27 cellular contexts compared by ENCODE assay signal in genomic region chr2:237012021-237012420, GRCh38.
DNase-seq lines count a peak whose midpoint lies in the region; ATAC-seq, FAIRE-seq and TF ChIP-seq lines count a peak whose summit lies in the region.
"Had no signal": no experiment of that assay in that cellular context is flagged by ENCODE, and none has a peak within 500 bp of the region (broad histone marks: within the 10 kb centered on the region; RNA-seq: fewer than 3 reads in every experiment).

No MANE protein-coding gene starts in this region.

- no peak overlapping the region for H3K27ac Mint-ChIP-seq in astrocyte (ENCODE audit: unreplicated experiment)
- no peak overlapping the region for H3K27ac Mint-ChIP-seq in endodermal cell
- peak overlapping the region; percentile 41 for H3K27ac Mint-ChIP-seq in progenitor cell of endocrine pancreas
- H3K27ac Mint-ChIP-seq: CD4-positive, alpha-beta T cell; IgD-negative memory B cell had no signal

- H3K36me3 Mint-ChIP-seq in astrocyte (ENCODE audit: low read depth, unreplicated experiment) (no peaks in the 10 kb centered on the region), endodermal cell (ENCODE audit: low read depth) (no peaks in the 10 kb centered on the region), progenitor cell of endocrine pancreas (ENCODE audit: insufficient read depth) (peaks cover 3% of the 10 kb centered on the region)
- H3K36me3 Mint-ChIP-seq: IgD-negative memory B cell had no signal

- H3K27me3 ChIP-seq in astrocyte (ENCODE audit: insufficient read depth, low read length) (peaks cover 6% of the 10 kb centered on the region), endodermal cell (ENCODE audit: control insufficient read depth, insufficient read depth, low read length, poor library complexity, severe bottlenecking) (no peaks in the 10 kb centered on the region)
- H3K27me3 ChIP-seq: BLaER1 treated with 17β-estradiol and CSF1 and Interleukin-3, amounts not matched to agents 10 nM and 100 nM; SJSA1 had no signal

- H3K4me3 Mint-ChIP-seq in astrocyte (ENCODE audit: unreplicated experiment), result no peak overlapping the region
- H3K4me3 Mint-ChIP-seq in endodermal cell, result no peak overlapping the region
- no peak overlapping the region for H3K4me3 Mint-ChIP-seq in progenitor cell of endocrine pancreas (ENCODE audit: low read depth)
- H3K4me3 Mint-ChIP-seq: CD4-positive, alpha-beta T cell; IgD-negative memory B cell had no signal

- no peaks in the 10 kb centered on the region for H3K79me2 ChIP-seq in astrocyte (ENCODE audit: insufficient read depth, low read length)

- TF ChIP-seq CTCF in astrocyte (IDR thresholded peaks at IDR 0.05; ENCODE audit: insufficient read depth, low read depth, low read length) (no peak), endodermal cell (conservative IDR thresholded peaks at IDR 0.05) (no peak), progenitor cell of endocrine pancreas (IDR thresholded peaks at IDR 0.05; ENCODE audit: unreplicated experiment) (no peak)

- H3K4me2 ChIP-seq in astrocyte (ENCODE audit: low read length), result peak overlapping the region; percentile 0
- H3K4me2 ChIP-seq: A549; BLaER1 treated with 17β-estradiol and CSF1 and Interleukin-3, amounts not matched to agents 10 nM and 100 nM; KMS-11; PC-9 had no signal

- intact Hi-C loops in sciatic nerve (cut with DNase I), result no loop called here

- H3K4me3 ChIP-seq in astrocyte (ENCODE audit: insufficient read depth, low read depth, low read length), result no peak overlapping the region
- no peak overlapping the region for H3K4me3 ChIP-seq in endodermal cell (ENCODE audit: low read length)
- H3K4me3 ChIP-seq: A549; BLaER1 treated with 17β-estradiol and CSF1 and Interleukin-3, amounts not matched to agents 10 nM and 100 nM; GM12878; PC-9; SJSA1 had no signal

- H3K36me3 ChIP-seq in astrocyte (ENCODE audit: insufficient read depth, low read length) (no peaks in the 10 kb centered on the region), endodermal cell (ENCODE audit: control insufficient read depth, insufficient read depth, low read length) (no peaks in the 10 kb centered on the region)
- H3K36me3 ChIP-seq: BLaER1 treated with 17β-estradiol and CSF1 and Interleukin-3, amounts not matched to agents 10 nM and 100 nM; SJSA1 had no signal

- ATAC-seq in sciatic nerve (no peak), GM18502 (IDR thresholded peaks at IDR 0.05; ENCODE audit: poor library complexity, unreplicated experiment) (no peak), GM21423 (IDR thresholded peaks at IDR 0.05; ENCODE audit: unreplicated experiment) (no peak)
- ATAC-seq: A549, GM12878 had no signal

- no peak for FAIRE-seq in astrocyte (lab: Jason Lieb, UNC)
- FAIRE-seq: A549, GM12878, GM19239, H1 had no signal

- H3K9me3 ChIP-seq in astrocyte (ENCODE audit: insufficient read depth, low read depth, low read length) (peaks cover 6% of the 10 kb centered on the region), endodermal cell (ENCODE audit: control insufficient read depth, low read length) (peaks cover 23% of the 10 kb centered on the region)
- H3K9me3 ChIP-seq: A549, SJSA1 had no signal

- peaks cover 11% of the 10 kb centered on the region for H3K9me3 Mint-ChIP-seq in astrocyte (ENCODE audit: unreplicated experiment)
- H3K9me3 Mint-ChIP-seq in endodermal cell, result peaks cover 15% of the 10 kb centered on the region
- peaks cover 4% of the 10 kb centered on the region for H3K9me3 Mint-ChIP-seq in progenitor cell of endocrine pancreas (ENCODE audit: low read depth)
- H3K9me3 Mint-ChIP-seq: IgD-negative memory B cell had no signal

- H3K27me3 Mint-ChIP-seq in astrocyte (ENCODE audit: low read depth, unreplicated experiment) (peaks cover 12% of the 10 kb centered on the region), endodermal cell (ENCODE audit: insufficient read depth) (no peaks in the 10 kb centered on the region), progenitor cell of endocrine pancreas (peaks cover 5% of the 10 kb centered on the region)

- no peaks in the 10 kb centered on the region for H3K4me1 Mint-ChIP-seq in astrocyte (ENCODE audit: low read depth, unreplicated experiment)
- peaks cover 24% of the 10 kb centered on the region for H3K4me1 Mint-ChIP-seq in endodermal cell
- H3K4me1 Mint-ChIP-seq in progenitor cell of endocrine pancreas (ENCODE audit: low read depth), result peaks cover 36% of the 10 kb centered on the region
- H3K4me1 Mint-ChIP-seq: IgD-negative memory B cell had no signal

- H3K4me1 ChIP-seq in astrocyte (ENCODE audit: insufficient read depth, low read length) (peaks cover 7% of the 10 kb centered on the region), endodermal cell (ENCODE audit: control insufficient read depth, insufficient read depth, low read length) (peaks cover 3% of the 10 kb centered on the region)
- H3K4me1 ChIP-seq: A549; BLaER1 treated with 17β-estradiol and CSF1 and Interleukin-3, amounts not matched to agents 10 nM and 100 nM; SJSA1 had no signal

- no peaks in the 10 kb centered on the region for H4K20me1 ChIP-seq in astrocyte (ENCODE audit: insufficient read depth, low read length)
- H4K20me1 ChIP-seq: BLaER1 treated with 17β-estradiol and CSF1 and Interleukin-3, amounts not matched to agents 10 nM and 100 nM had no signal

- WGBS in endodermal cell (ENCODE audit: insufficient coverage in 1 of 2, insufficient read length in 1 of 2), 2 experiments, result 59 to 83% methylated on average over 4 to 8 of the region's 8 CpGs

- H3K27ac ChIP-seq in astrocyte (ENCODE audit: low read depth, low read length) (no peak overlapping the region), endodermal cell (ENCODE audit: low read depth, low read length) (peak overlapping the region; percentile 40)
- H3K27ac ChIP-seq: A549; BLaER1 treated with 17β-estradiol and CSF1 and Interleukin-3, amounts not matched to agents 10 nM and 100 nM; HL-60; KMS-11; PC-9; SJSA1 had no signal

- no peak for DNase-seq in astrocyte (ENCODE audit: low read depth)
- DNase-seq in endodermal cell, result no peak
- DNase-seq in mesenteric fat pad (ENCODE audit: low spot score), result peak; percentile 43
- DNase-seq in progenitor cell of endocrine pancreas (ENCODE audit: low spot score, unreplicated experiment), result no peak
- no peak for DNase-seq in sciatic nerve (ENCODE audit: low spot score)
- DNase-seq in COLO668 (lab: John Stamatoyannopoulos, UW; ENCODE audit: unreplicated experiment), result no peak
- DNase-seq: AML-193; CD4-positive, alpha-beta T cell; COR-L47; GDM1; HCEC 1CT; MM.1S; NCI-H2029; NCI-H446 treated with DMSO at 0.1 percent for 48 hours; Right ventricle myocardium superior had no signal

- no peak overlapping the region for H2AFZ ChIP-seq in astrocyte (ENCODE audit: low read depth, low read length)
- H2AFZ ChIP-seq: PC-9 had no signal

- H3K9ac ChIP-seq in astrocyte (ENCODE audit: low read length), result no peak overlapping the region
- no peak overlapping the region for H3K9ac ChIP-seq in endodermal cell (ENCODE audit: extremely low read depth, low read length, poor library complexity, severe bottlenecking)
- H3K9ac ChIP-seq: BLaER1 treated with 17β-estradiol and CSF1 and Interleukin-3, amounts not matched to agents 10 nM and 100 nM; KMS-11 had no signal
